In the genomic region with DNA sequence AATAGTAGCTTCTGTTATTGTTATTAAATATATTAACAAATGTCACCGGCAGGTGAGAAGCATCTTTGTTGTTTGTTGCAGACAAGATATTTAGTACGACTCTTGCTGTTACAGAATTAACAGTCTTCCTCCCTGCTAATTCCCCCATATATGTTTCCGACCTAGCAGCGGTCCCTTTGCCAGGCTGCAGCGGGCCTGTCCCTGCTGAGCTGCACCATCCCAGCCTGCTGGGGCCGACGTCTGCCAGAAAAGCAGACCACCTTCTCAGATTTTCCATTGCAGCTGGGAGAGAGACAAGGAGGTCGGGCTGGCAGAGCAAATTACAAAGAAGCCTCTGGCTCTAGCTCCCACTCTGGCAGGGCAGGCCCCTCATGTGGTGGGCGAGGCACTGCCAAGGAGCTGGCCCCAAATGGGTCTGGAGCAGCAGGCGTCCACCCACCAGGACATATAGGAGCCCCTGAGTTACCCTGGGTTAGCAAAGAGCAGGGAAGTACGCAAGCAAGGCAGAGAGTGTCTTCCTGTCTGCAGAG, we compare ENCODE assay signal across 1 cellular context.
TF ChIP-seq lines count a peak whose summit lies in the region.

No MANE protein-coding gene starts in this region.

TF ChIP-seq in IMR-90, 13 proteins besides CTCF, POLR2A, EP300 and RAD21 (continued from another document):
- TF ChIP-seq SMC3 (IDR thresholded peaks at IDR 0.05; ENCODE audit: low read depth, low read length) (no peak), RFX5 (IDR thresholded peaks at IDR 0.05; ENCODE audit: low read depth, low read length) (no peak), MXI1 (IDR thresholded peaks at IDR 0.05; ENCODE audit: borderline replicate concordance, low read depth, low read length) (no peak)
